In the genomic region with DNA sequence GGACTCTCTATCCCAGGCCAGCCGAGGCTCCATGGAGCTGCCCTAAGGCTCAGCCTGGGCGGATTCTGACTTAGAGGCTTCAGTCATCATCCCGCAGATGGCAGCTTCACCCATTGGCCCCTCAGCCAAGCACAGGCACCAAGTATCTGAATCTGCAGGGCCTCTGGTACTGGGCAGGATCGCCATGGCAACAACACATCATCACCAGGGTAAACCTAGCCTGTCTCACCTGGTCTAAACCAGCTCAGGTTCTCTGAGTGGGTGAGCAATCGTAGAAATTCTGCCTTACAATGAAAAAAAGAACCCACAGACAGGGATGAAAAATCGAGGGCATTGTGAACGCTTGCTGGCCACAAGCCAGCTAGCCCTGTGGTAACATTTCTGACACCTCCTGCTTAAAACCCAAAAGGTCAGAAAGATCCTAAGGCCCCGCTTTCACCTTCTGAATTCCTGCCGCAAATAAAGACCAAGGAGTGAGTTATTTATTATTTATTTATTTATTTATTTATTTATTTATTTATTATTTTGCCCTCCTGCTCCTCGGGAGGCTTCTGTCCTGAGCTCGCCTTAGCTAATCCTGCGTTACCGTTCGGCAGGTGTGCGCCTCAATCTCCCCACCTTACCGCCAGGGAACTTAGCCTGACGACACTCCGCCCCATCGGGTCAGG, we compare ENCODE assay signal across 1 cellular context.
TF ChIP-seq lines count a peak whose summit lies in the region.

No MANE protein-coding gene starts in this region.

TF ChIP-seq in K562, 482 proteins besides CTCF, POLR2A, EP300 and RAD21:
- no peak for TF ChIP-seq ZNF133 (CRISPR knock-in tag; IDR thresholded peaks at IDR 0.05)
- peak; percentile 52 for TF ChIP-seq NFIC (IDR thresholded peaks at IDR 0.05)
- no peak for TF ChIP-seq ZNF512 (tag; IDR thresholded peaks at IDR 0.05)
- no peak for TF ChIP-seq FIP1L1 (IDR thresholded peaks at IDR 0.05; ENCODE audit: low read depth, low read length, poor library complexity, severe bottlenecking)
- TF ChIP-seq, protein P1, sequence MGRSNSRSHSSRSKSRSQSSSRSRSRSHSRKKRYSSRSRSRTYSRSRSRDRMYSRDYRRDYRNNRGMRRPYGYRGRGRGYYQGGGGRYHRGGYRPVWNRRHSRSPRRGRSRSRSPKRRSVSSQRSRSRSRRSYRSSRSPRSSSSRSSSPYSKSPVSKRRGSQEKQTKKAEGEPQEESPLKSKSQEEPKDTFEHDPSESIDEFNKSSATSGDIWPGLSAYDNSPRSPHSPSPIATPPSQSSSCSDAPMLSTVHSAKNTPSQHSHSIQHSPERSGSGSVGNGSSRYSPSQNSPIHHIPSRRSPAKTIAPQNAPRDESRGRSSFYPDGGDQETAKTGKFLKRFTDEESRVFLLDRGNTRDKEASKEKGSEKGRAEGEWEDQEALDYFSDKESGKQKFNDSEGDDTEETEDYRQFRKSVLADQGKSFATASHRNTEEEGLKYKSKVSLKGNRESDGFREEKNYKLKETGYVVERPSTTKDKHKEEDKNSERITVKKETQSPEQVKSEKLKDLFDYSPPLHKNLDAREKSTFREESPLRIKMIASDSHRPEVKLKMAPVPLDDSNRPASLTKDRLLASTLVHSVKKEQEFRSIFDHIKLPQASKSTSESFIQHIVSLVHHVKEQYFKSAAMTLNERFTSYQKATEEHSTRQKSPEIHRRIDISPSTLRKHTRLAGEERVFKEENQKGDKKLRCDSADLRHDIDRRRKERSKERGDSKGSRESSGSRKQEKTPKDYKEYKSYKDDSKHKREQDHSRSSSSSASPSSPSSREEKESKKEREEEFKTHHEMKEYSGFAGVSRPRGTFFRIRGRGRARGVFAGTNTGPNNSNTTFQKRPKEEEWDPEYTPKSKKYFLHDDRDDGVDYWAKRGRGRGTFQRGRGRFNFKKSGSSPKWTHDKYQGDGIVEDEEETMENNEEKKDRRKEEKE (IDR thresholded peaks at IDR 0.05; ENCODE audit: borderline replicate concordance in 1 of 2, control insufficient read depth in 1 of 2, low read depth in 2 of 2, low read length in 1 of 2), result no peak
- peak; percentile 60 for TF ChIP-seq RFX1 (IDR thresholded peaks at IDR 0.05)
- TF ChIP-seq C11orf30 (IDR thresholded peaks at IDR 0.05; ENCODE audit: low read depth), result no peak
- TF ChIP-seq FOXM1 (IDR thresholded peaks at IDR 0.05; ENCODE audit: low read depth), result no peak
- no peak for TF ChIP-seq FOXM1 (CRISPR knock-in tag; IDR thresholded peaks at IDR 0.05; ENCODE audit: low read depth)
